ENCODE assay signal across 2 cellular contexts in genomic region chr11:64276653-64277431, GRCh38.
TF ChIP-seq lines count a peak whose summit lies in the region.

No MANE protein-coding gene starts in this region.

TF ChIP-seq in HEK293, 187 proteins besides CTCF, POLR2A, EP300 and RAD21:
- TF ChIP-seq, protein P1, sequence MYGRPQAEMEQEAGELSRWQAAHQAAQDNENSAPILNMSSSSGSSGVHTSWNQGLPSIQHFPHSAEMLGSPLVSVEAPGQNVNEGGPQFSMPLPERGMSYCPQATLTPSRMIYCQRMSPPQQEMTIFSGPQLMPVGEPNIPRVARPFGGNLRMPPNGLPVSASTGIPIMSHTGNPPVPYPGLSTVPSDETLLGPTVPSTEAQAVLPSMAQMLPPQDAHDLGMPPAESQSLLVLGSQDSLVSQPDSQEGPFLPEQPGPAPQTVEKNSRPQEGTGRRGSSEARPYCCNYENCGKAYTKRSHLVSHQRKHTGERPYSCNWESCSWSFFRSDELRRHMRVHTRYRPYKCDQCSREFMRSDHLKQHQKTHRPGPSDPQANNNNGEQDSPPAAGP (tag by site-specific recombination; IDR thresholded peaks at IDR 0.05), result 0 out of 2 replicates have a peak, but pooled peaks have one; percentile 30
- TF ChIP-seq, protein P2, sequence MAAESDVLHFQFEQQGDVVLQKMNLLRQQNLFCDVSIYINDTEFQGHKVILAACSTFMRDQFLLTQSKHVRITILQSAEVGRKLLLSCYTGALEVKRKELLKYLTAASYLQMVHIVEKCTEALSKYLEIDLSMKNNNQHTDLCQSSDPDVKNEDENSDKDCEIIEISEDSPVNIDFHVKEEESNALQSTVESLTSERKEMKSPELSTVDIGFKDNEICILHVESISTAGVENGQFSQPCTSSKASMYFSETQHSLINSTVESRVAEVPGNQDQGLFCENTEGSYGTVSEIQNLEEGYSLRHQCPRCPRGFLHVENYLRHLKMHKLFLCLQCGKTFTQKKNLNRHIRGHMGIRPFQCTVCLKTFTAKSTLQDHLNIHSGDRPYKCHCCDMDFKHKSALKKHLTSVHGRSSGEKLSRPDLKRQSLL (tag by site-specific recombination; IDR thresholded peaks at IDR 0.05), result no peak
- peak; percentile 61 for TF ChIP-seq ZFHX2 (tag by site-specific recombination; conservative IDR thresholded peaks at IDR 0.05)
- TF ChIP-seq EGR2 (tag by site-specific recombination; IDR thresholded peaks at IDR 0.05; ENCODE audit: low read depth), result 0 out of 2 replicates have a peak, but pooled peaks have one; percentile 43
- TF ChIP-seq ZNF223 (tag by site-specific recombination; IDR thresholded peaks at IDR 0.05), result no peak
- TF ChIP-seq KLF1 (tag by site-specific recombination; IDR thresholded peaks at IDR 0.05), result peak; percentile 97

TF ChIP-seq in HepG2, 621 proteins besides CTCF, POLR2A, EP300 and RAD21:
- TF ChIP-seq ZNF362 (CRISPR knock-in tag; IDR thresholded peaks at IDR 0.05; ENCODE audit: borderline replicate concordance) (no peak), HNRNPLL (IDR thresholded peaks at IDR 0.05; ENCODE audit: low read depth, low read length, poor library complexity, severe bottlenecking) (peak; percentile 6), RBFOX2 (IDR thresholded peaks at IDR 0.05; ENCODE audit: low read depth, low read length) (0 out of 2 replicates have a peak, but pooled peaks have one; percentile 36)
